ENCODE assay signal across 20 cellular contexts in the genomic region with DNA sequence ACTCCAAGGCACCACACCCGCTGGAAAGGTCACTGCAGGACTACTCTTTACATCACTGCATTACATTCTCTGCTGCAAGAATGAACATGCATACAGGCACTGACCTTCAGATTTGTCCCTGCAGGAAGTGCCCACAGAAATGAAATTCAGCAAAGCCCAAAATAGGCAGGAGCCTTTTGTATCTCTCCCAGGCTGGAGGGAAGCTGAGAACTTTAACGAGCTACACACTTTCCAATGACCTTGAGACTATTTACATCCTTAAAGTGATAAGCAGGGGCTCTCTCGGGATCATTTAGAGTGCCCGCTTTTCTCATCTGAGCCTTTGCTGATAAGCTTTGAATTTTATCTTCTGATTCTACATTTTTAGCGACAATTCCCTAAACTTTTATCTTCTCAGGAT.
"Had no signal": no experiment of that assay in that cellular context is flagged by ENCODE, and none has a peak within 500 bp of the region (broad histone marks: within the 10 kb centered on the region; RNA-seq: fewer than 3 reads in every experiment).

No MANE protein-coding gene starts in this region.

- H3K27ac ChIP-seq: left ventricle myocardium inferior, pancreas, psoas muscle, thyroid gland, upper lobe of right lung had no signal

- H3K9me3 Mint-ChIP-seq: activated T-cell treated with anti-CD3 and anti-CD28 coated beads, Interleukin-2, amount 50 U/mL, for 24 hours; activated T-helper 17 cell treated with anti-CD3 and anti-CD28 coated beads, Interleukin-2, amount 50 U/mL, for 72 hours; dendritic cell treated with granulocyte-macrophage colony-stimulating factor and Interleukin-4, amounts not matched to agents 40 ng/mL and 50 ng/mL, for 4 days; memory B cell; nephron; T-cell; WTC11 had no signal

- DNase-seq: activated naive CD4-positive, alpha-beta T cell; activated T-cell treated with anti-CD3 and anti-CD28 coated beads, Interleukin-2, amount 50 U/mL, for 24 hours; effector CD8-positive, alpha-beta T cell; foreskin melanocyte; left ventricle myocardium inferior; pancreas; psoas muscle; spleen; stimulated activated CD4-positive, alpha-beta T cell treated with anti-CD3 and anti-CD28 coated beads, Interleukin-4, amount 100 ng/mL, for 24 hours; stimulated activated naive CD4-positive, alpha-beta T cell treated with Interleukin-2 at 50 U/mL for 16 hours; T-cell; thyroid gland; upper lobe of right lung had no signal

- H3K4me3 Mint-ChIP-seq: activated naive CD8-positive, alpha-beta T cell; activated T-cell treated with anti-CD3 and anti-CD28 coated beads, Interleukin-2, amount 50 U/mL, for 24 hours; activated T-helper 17 cell treated with anti-CD3 and anti-CD28 coated beads, Interleukin-2, amount 50 U/mL, for 72 hours; dendritic cell treated with granulocyte-macrophage colony-stimulating factor and Interleukin-4, amounts not matched to agents 40 ng/mL and 50 ng/mL, for 4 days; memory B cell; nephron; T-cell; WTC11 had no signal

- H3K36me3 Mint-ChIP-seq: activated naive CD8-positive, alpha-beta T cell; memory B cell; T-cell had no signal

- H3K36me3 ChIP-seq: pancreas, thyroid gland, upper lobe of right lung had no signal

- H3K9me3 ChIP-seq: left ventricle myocardium inferior, pancreas, psoas muscle, right atrium auricular region, spleen, thyroid gland, upper lobe of right lung had no signal

- H3K27me3 Mint-ChIP-seq: activated T-cell treated with anti-CD3 and anti-CD28 coated beads, Interleukin-2, amount 50 U/mL, for 24 hours; memory B cell had no signal

- H3K4me1 Mint-ChIP-seq: activated T-helper 17 cell treated with anti-CD3 and anti-CD28 coated beads, Interleukin-2, amount 50 U/mL, for 72 hours; memory B cell; nephron; T-cell had no signal

- H3K27ac Mint-ChIP-seq: activated naive CD8-positive, alpha-beta T cell; activated T-cell treated with anti-CD3 and anti-CD28 coated beads, Interleukin-2, amount 50 U/mL, for 24 hours; activated T-helper 17 cell treated with anti-CD3 and anti-CD28 coated beads, Interleukin-2, amount 50 U/mL, for 72 hours; dendritic cell treated with granulocyte-macrophage colony-stimulating factor and Interleukin-4, amounts not matched to agents 40 ng/mL and 50 ng/mL, for 4 days; memory B cell; nephron; T-cell; WTC11 had no signal

- H3K4me3 ChIP-seq: left ventricle myocardium inferior, pancreas, psoas muscle, right atrium auricular region, spleen, thyroid gland, upper lobe of right lung had no signal

- ATAC-seq: activated T-helper 17 cell treated with anti-CD3 and anti-CD28 coated beads, Interleukin-2, amount 50 U/mL, for 72 hours; pancreas; psoas muscle; T-cell; upper lobe of right lung; WTC11 had no signal

- H3K27me3 ChIP-seq: right atrium auricular region, spleen, thyroid gland, upper lobe of right lung had no signal

- H3K4me1 ChIP-seq: pancreas, psoas muscle, thyroid gland, upper lobe of right lung had no signal
